ENCODE assay signal across 8 cellular contexts in genomic region chr11:78078218-78079167, GRCh38. TPM values are rescaled to one million over a fixed set of nuclear protein-coding genes. Genes with fewer than 3 reads are reported as not detected.
A peak's percentile ranks its signal among the peaks of the same experiment; 100 is the strongest.
DNase-seq lines count a peak whose midpoint lies in the region; ATAC-seq and TF ChIP-seq lines count a peak whose summit lies in the region.

No MANE protein-coding gene starts in this region.

- H2BK120ac ChIP-seq in mesenchymal stem cell (ENCODE audit: low read depth, low read length): no peak overlapping the region

- H3K4me1 ChIP-seq in heart left ventricle: peaks cover 0 to 51% (median 34%) of the 10 kb centered on the region in 12 donors
- peaks cover 12% of the 10 kb centered on the region for H3K4me1 ChIP-seq in mesenchymal stem cell (ENCODE audit: control insufficient read depth, insufficient read depth, low read depth, low read length)
- H3K4me1 ChIP-seq in uterus: no peaks in the 10 kb centered on the region

- in situ Hi-C loops in astrocyte of the cerebellum (cut with HindIII; ENCODE audit: low sequenced_read_pairs): no loop called here

- ATAC-seq in heart left ventricle: no peak
- ATAC-seq in left ventricle myocardium superior: no peak
- no peak for ATAC-seq in HG03520 (IDR thresholded peaks at IDR 0.05; ENCODE audit: unreplicated experiment)
- ATAC-seq in GM18517 (IDR thresholded peaks at IDR 0.05; ENCODE audit: unreplicated experiment): no peak

- H3K9ac ChIP-seq in mesenchymal stem cell (ENCODE audit: low read length): peak overlapping the region; percentile 96

- TF ChIP-seq POLR2A in heart left ventricle (IDR thresholded peaks at IDR 0.05) (no peak), uterus (IDR thresholded peaks at IDR 0.05) (no peak)

- intact Hi-C loops in heart left ventricle (cut with DNase I) (loop anchor here in 1 of 10 donors (10.0 kb wide), 1 partner anchor 106 kb away; the partner anchor contains the start of genes KCTD21 and USP35), left ventricle myocardium superior (cut with micrococcal nuclease) (no loop called here), uterus (cut with DNase I; ENCODE audit: low total_unique reads) (no loop called here)

- no peak overlapping the region for H2BK5ac ChIP-seq in mesenchymal stem cell (ENCODE audit: low read depth, low read length, poor library complexity, severe bottlenecking)

- H3K4me2 ChIP-seq in mesenchymal stem cell (ENCODE audit: low read length, poor library complexity, severe bottlenecking): peak overlapping the region; percentile 73

- no peak overlapping the region for H3K4ac ChIP-seq in mesenchymal stem cell (ENCODE audit: low read depth in 1 of 2, low read length in 2 of 2)

- 28 to 46% (median 37%) methylated on average over 21 of the region's 21 CpGs for WGBS in heart left ventricle, 4 donors
- WGBS in mesenchymal stem cell: 72% methylated on average over 19 of the region's 21 CpGs

- H3K27ac ChIP-seq in heart left ventricle (peak overlapping the region in 8 of 12 donors; percentile 65 to 93 (median 90)), mesenchymal stem cell (ENCODE audit: low read length, poor library complexity, severe bottlenecking) (no peak overlapping the region), uterus (peak overlapping the region; percentile 85 to 88)

- H2BK12ac ChIP-seq in mesenchymal stem cell (ENCODE audit: low read length in 2 of 2): no peak overlapping the region

- H3K9me3 ChIP-seq in heart left ventricle (no peaks in the 10 kb centered on the region), mesenchymal stem cell (ENCODE audit: control insufficient read depth, low read length) (no peaks in the 10 kb centered on the region), uterus (no peaks in the 10 kb centered on the region)

- no peak overlapping the region for H3K14ac ChIP-seq in mesenchymal stem cell (ENCODE audit: low read length in 2 of 2)

- H3K18ac ChIP-seq in mesenchymal stem cell (ENCODE audit: low read depth in 1 of 2, low read length in 2 of 2): no peak overlapping the region

- H3K27me3 ChIP-seq in heart left ventricle (no peaks in the 10 kb centered on the region), mesenchymal stem cell (ENCODE audit: control insufficient read depth in 1 of 2, insufficient read depth in 1 of 2, low read length in 2 of 2) (no peaks in the 10 kb centered on the region), uterus (no peaks in the 10 kb centered on the region)

- H2AK5ac ChIP-seq in mesenchymal stem cell (ENCODE audit: low read length, severe bottlenecking): no peak overlapping the region

- TF ChIP-seq CTCF in heart left ventricle (IDR thresholded peaks at IDR 0.05): no peak
- TF ChIP-seq CTCF in astrocyte of the cerebellum (IDR thresholded peaks at IDR 0.05; ENCODE audit: low read depth, low read length, missing control alignments): no peak
- TF ChIP-seq CTCF in uterus (IDR thresholded peaks at IDR 0.05): no peak

- no peak overlapping the region for H3K23ac ChIP-seq in mesenchymal stem cell (ENCODE audit: low read length in 2 of 2)

- H3K79me1 ChIP-seq in mesenchymal stem cell (replicated peaks; ENCODE audit: low read length, poor library complexity, severe bottlenecking): peaks cover 3% of the 10 kb centered on the region

- H4K8ac ChIP-seq in mesenchymal stem cell (ENCODE audit: low read length): no peak overlapping the region

- H3K36me3 ChIP-seq in heart left ventricle (peaks cover 0 to 9% (median 0%) of the 10 kb centered on the region in 9 donors), mesenchymal stem cell (ENCODE audit: control insufficient read depth in 1 of 2, insufficient read depth in 2 of 2, low read depth in 1 of 2, low read length in 2 of 2) (peaks cover 2 to 3% of the 10 kb centered on the region in 2 experiments), uterus (no peaks in the 10 kb centered on the region)

- H3K4me3 ChIP-seq in heart left ventricle (peak overlapping the region; percentile 74 to 100 (median 90)), astrocyte of the cerebellum (ENCODE audit: low read depth, low read length) (peak overlapping the region; percentile 73), mesenchymal stem cell (ENCODE audit: insufficient read depth in 1 of 2, low read depth in 1 of 2, low read length in 2 of 2) (peak overlapping the region; percentile 45 to 93), uterus (peak overlapping the region; percentile 91 to 92)

- no peak overlapping the region for H2BK15ac ChIP-seq in mesenchymal stem cell (ENCODE audit: low read depth, poor library complexity, severe bottlenecking)

- H4K91ac ChIP-seq in mesenchymal stem cell (ENCODE audit: low read length): no peak overlapping the region

- DNase-seq in heart left ventricle (no peak), left ventricle myocardium superior (no peak), astrocyte of the cerebellum (ENCODE audit: low read depth) (no peak), mesenchymal stem cell (peak; percentile 12), uterus (no peak), midbrain (lab: John Stamatoyannopoulos, UW) (no peak)

- H2AFZ ChIP-seq in mesenchymal stem cell (ENCODE audit: low read depth, low read length): no peak overlapping the region

RNA-seq across cellular contexts. Expression of gene NDUFC2, which starts 1.2 kb away (rescaled TPM):
- 100 to 1,000 TPM; 164 to 330 (median 258) TPM for total RNA-seq in heart left ventricle
- polyA plus RNA-seq in heart left ventricle: 100 to 1,000 TPM; 165 to 351 TPM
- total RNA-seq in left ventricle myocardium superior: 348 TPM
- 291 TPM for polyA plus RNA-seq in mesenchymal stem cell (2013, experiment 1 of 2)
- 297 TPM for polyA plus RNA-seq in mesenchymal stem cell (2013, experiment 2 of 2)
- total RNA-seq in uterus: 100 to 1,000 TPM in 1 of 4 donors, 10 to 100 TPM in 3; 10.2 to 137 (median 66.7) TPM

RNA-seq across cellular contexts. Expression of gene THRSP, which starts 14.8 kb away (rescaled TPM):
- 10 to 100 TPM in 1 of 9 donors, 1 to 10 TPM in 2, under 1 TPM in 3, not detected in 3; 0.33 to 51.0 (median 1.1) TPM for total RNA-seq in heart left ventricle
- polyA plus RNA-seq in heart left ventricle: 1 to 10 TPM; 9.0 to 9.5 TPM
- 1.1 TPM for total RNA-seq in left ventricle myocardium superior
- polyA plus RNA-seq in mesenchymal stem cell (2013, experiment 1 of 2): not detected
- polyA plus RNA-seq in mesenchymal stem cell (2013, experiment 2 of 2): not detected
- total RNA-seq in uterus: not detected

RNA-seq across cellular contexts. Expression of gene KCTD14, which starts 55.4 kb away (rescaled TPM):
- 1 to 10 TPM in 2 of 9 donors, under 1 TPM in 2, not detected in 5; 0.15 to 1.7 (median 0.80) TPM for total RNA-seq in heart left ventricle
- polyA plus RNA-seq in heart left ventricle: under 1 TPM; 0.23 to 0.46 TPM
- 0.15 TPM for total RNA-seq in left ventricle myocardium superior
- 2.1 TPM for polyA plus RNA-seq in mesenchymal stem cell (2013, experiment 1 of 2)
- polyA plus RNA-seq in mesenchymal stem cell (2013, experiment 2 of 2): 2.0 TPM
- total RNA-seq in uterus: 10 to 100 TPM in 1 of 4 donors, 1 to 10 TPM in 3; 4.1 to 10.6 (median 8.2) TPM
